In genomic region chr22:17627961-17628303, GRCh38 we compare ENCODE assay signal across 8 cellular contexts. TPM values are rescaled to one million over a fixed set of nuclear protein-coding genes. Genes with fewer than 3 reads are reported as not detected.
DNase-seq lines count a peak whose midpoint lies in the region; ATAC-seq, FAIRE-seq and TF ChIP-seq lines count a peak whose summit lies in the region.

No MANE protein-coding gene starts in this region.

- H3K27me3 ChIP-seq in bronchial epithelial cell (ENCODE audit: control insufficient read depth, insufficient read depth, low read length), result no peaks in the 10 kb centered on the region

- ATAC-seq in HG02970 (IDR thresholded peaks at IDR 0.05; ENCODE audit: low FRiP score, unreplicated experiment) (no peak), HG03025 (IDR thresholded peaks at IDR 0.05; ENCODE audit: low FRiP score, unreplicated experiment) (no peak), GM18511 (IDR thresholded peaks at IDR 0.05; ENCODE audit: unreplicated experiment) (no peak)

- H3K4me1 Mint-ChIP-seq in HFFc6 (ENCODE audit: low read depth) (peaks cover 17% of the 10 kb centered on the region), mesothelial cell of epicardium (peaks cover 10% of the 10 kb centered on the region)

- DNase-seq in HFFc6 (no peak), bronchial epithelial cell (ENCODE audit: low read depth) (no peak), mesothelial cell of epicardium (ENCODE audit: low spot score in 2 of 2, unreplicated experiment in 2 of 2) (no peak), NCI-H146 (lab: John Stamatoyannopoulos, UW) (no peak)

- peak overlapping the region; percentile 99 for H3K4me3 Mint-ChIP-seq in HFFc6
- H3K4me3 Mint-ChIP-seq in mesothelial cell of epicardium, result peak overlapping the region; percentile 88

- H3K27me3 Mint-ChIP-seq in HFFc6 (ENCODE audit: insufficient read depth) (peaks cover 2% of the 10 kb centered on the region; the same call in 1 of the 2 replicates), mesothelial cell of epicardium (ENCODE audit: low read depth) (no peaks in the 10 kb centered on the region)

- H3K27ac Mint-ChIP-seq in HFFc6 (peak overlapping the region; percentile 96), mesothelial cell of epicardium (peak overlapping the region; percentile 99)

- peaks cover 2% of the 10 kb centered on the region for H3K36me3 ChIP-seq in bronchial epithelial cell (ENCODE audit: control insufficient read depth, insufficient read depth, low read length)

- H3K9me3 Mint-ChIP-seq in HFFc6 (no peaks in the 10 kb centered on the region), mesothelial cell of epicardium (no peaks in the 10 kb centered on the region)

- H3K4me3 ChIP-seq in bronchial epithelial cell (ENCODE audit: low read depth, low read length), result peak overlapping the region; percentile 89

- TF ChIP-seq CTCF in 22Rv1 (IDR thresholded peaks at IDR 0.05), result no peak
- no peak for TF ChIP-seq CTCF in HFFc6 (IDR thresholded peaks at IDR 0.05)
- no peak for TF ChIP-seq CTCF in bronchial epithelial cell (IDR thresholded peaks at IDR 0.05; ENCODE audit: insufficient read depth, low read length, severe bottlenecking)
- TF ChIP-seq CTCF in mesothelial cell of epicardium (IDR thresholded peaks at IDR 0.05; ENCODE audit: unreplicated experiment), result no peak

- H3K36me3 Mint-ChIP-seq in HFFc6 (ENCODE audit: low read depth), result peaks cover 8% of the 10 kb centered on the region; the same call in 1 of the 2 replicates
- no peaks in the 10 kb centered on the region for H3K36me3 Mint-ChIP-seq in mesothelial cell of epicardium

- H3K27ac ChIP-seq in 22Rv1, result peak overlapping the region; percentile 83

- no peak for FAIRE-seq in bronchial epithelial cell (lab: Jason Lieb, UNC)

RNA-seq across cellular contexts. Expression of gene ATP6V1E1, which starts 0.6 kb away (rescaled TPM):
- 100 to 1,000 TPM; 156 to 194 (median 168) TPM for total RNA-seq in HFFc6 (2021; fragmentation: NEBNext Ultra II Directional; extraction: Animal tissue kit (Norgen Biotek cat#: 25700))
- 119 and 146 TPM in 2 replicates for total RNA-seq in bronchial epithelial cell
- 52.6 to 54.1 TPM (median 53.2 TPM) in 3 replicates for total RNA-seq in mesothelial cell of epicardium

RNA-seq across cellular contexts. Expression of gene BCL2L13, which starts 10.6 kb away (rescaled TPM):
- 10 to 100 TPM; 46.7 to 53.1 (median 49.7) TPM for total RNA-seq in HFFc6 (2021; fragmentation: NEBNext Ultra II Directional; extraction: Animal tissue kit (Norgen Biotek cat#: 25700))
- 48.4 and 54.3 TPM in 2 replicates for total RNA-seq in bronchial epithelial cell
- 30.4 to 33.9 TPM (median 30.8 TPM) in 3 replicates for total RNA-seq in mesothelial cell of epicardium
